ENCODE assay signal across 2 cellular contexts in genomic region chr6:133890941-133891813, GRCh38.
TF ChIP-seq lines count a peak whose summit lies in the region.

No MANE protein-coding gene starts in this region.

TF ChIP-seq in IMR-90, 13 proteins besides CTCF, POLR2A, EP300 and RAD21 (continued from another document):
- TF ChIP-seq CEBPB (IDR thresholded peaks at IDR 0.05; ENCODE audit: low read depth, low read length) (no peak), BHLHE40 (IDR thresholded peaks at IDR 0.05; ENCODE audit: low read depth, low read length) (no peak), MXI1 (IDR thresholded peaks at IDR 0.05; ENCODE audit: borderline replicate concordance, low read depth, low read length) (no peak), MAFK (IDR thresholded peaks at IDR 0.05; ENCODE audit: low read depth, low read length) (no peak)
- TF ChIP-seq, protein P1, sequence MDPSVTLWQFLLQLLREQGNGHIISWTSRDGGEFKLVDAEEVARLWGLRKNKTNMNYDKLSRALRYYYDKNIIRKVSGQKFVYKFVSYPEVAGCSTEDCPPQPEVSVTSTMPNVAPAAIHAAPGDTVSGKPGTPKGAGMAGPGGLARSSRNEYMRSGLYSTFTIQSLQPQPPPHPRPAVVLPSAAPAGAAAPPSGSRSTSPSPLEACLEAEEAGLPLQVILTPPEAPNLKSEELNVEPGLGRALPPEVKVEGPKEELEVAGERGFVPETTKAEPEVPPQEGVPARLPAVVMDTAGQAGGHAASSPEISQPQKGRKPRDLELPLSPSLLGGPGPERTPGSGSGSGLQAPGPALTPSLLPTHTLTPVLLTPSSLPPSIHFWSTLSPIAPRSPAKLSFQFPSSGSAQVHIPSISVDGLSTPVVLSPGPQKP (IDR thresholded peaks at IDR 0.05; ENCODE audit: borderline replicate concordance, low read depth, low read length), result no peak

TF ChIP-seq in GM12891, 5 proteins besides CTCF, POLR2A, EP300 and RAD21 (continued from another document):
- no peak for TF ChIP-seq TAF1 (IDR thresholded peaks at IDR 0.05; ENCODE audit: low read depth, low read length)
- no peak for TF ChIP-seq POU2F2 (IDR thresholded peaks at IDR 0.05; ENCODE audit: low read depth, low read length)
